ENCODE assay signal across 24 cellular contexts in genomic region chr9:115849679-115850412, GRCh38.
DNase-seq lines count a peak whose midpoint lies in the region; ATAC-seq, FAIRE-seq and TF ChIP-seq lines count a peak whose summit lies in the region.
"Had no signal": no experiment of that assay in that cellular context is flagged by ENCODE, and none has a peak within 500 bp of the region (broad histone marks: within the 10 kb centered on the region; RNA-seq: fewer than 3 reads in every experiment).

No MANE protein-coding gene starts in this region.

- H3K9me3 Mint-ChIP-seq in CD14-positive monocyte, result peaks cover 0 to 5% (median 0%) of the 10 kb centered on the region in 7 donors

- peak overlapping the region; percentile 87 for H3K27ac ChIP-seq in SK-N-MC
- H3K27ac ChIP-seq: brain microvascular endothelial cell, heart right ventricle, HL-60, tibial nerve had no signal

- no peaks in the 10 kb centered on the region for H3K36me3 ChIP-seq in SK-N-MC (ENCODE audit: insufficient read depth, low read length)
- H3K36me3 ChIP-seq: brain microvascular endothelial cell, heart right ventricle, tibial nerve had no signal

- ATAC-seq in GM19351 (IDR thresholded peaks at IDR 0.05; ENCODE audit: unreplicated experiment) (peak; percentile 48), HG03175 (IDR thresholded peaks at IDR 0.05; ENCODE audit: unreplicated experiment) (no peak)
- ATAC-seq: K562; naive thymus-derived CD8-positive, alpha-beta T cell; Panc1 had no signal

- no peak overlapping the region for H3K9ac ChIP-seq in SK-N-MC (ENCODE audit: insufficient read length)

- TF ChIP-seq CTCF in fibroblast of villous mesenchyme (IDR thresholded peaks at IDR 0.05; ENCODE audit: insufficient read depth, low read depth, low read length), result no peak
- TF ChIP-seq CTCF in CD14-positive monocyte (IDR thresholded peaks at IDR 0.05), result no peak

- H3K36me3 Mint-ChIP-seq in CD14-positive monocyte, result no peaks in the 10 kb centered on the region
- H3K36me3 Mint-ChIP-seq: CD8-positive, alpha-beta memory T cell; naive thymus-derived CD8-positive, alpha-beta T cell had no signal

- H3K4me3 ChIP-seq in SK-N-MC, result no peak overlapping the region
- H3K4me3 ChIP-seq in fibroblast of villous mesenchyme (ENCODE audit: low read depth, low read length), result no peak overlapping the region
- H3K4me3 ChIP-seq: heart right ventricle, K562, skin epidermis, tibial nerve had no signal

- no peaks in the 10 kb centered on the region for H3K4me1 Mint-ChIP-seq in CD14-positive monocyte
- H3K4me1 Mint-ChIP-seq: CD8-positive, alpha-beta memory T cell; naive thymus-derived CD8-positive, alpha-beta T cell had no signal

- H3K27ac Mint-ChIP-seq in CD14-positive monocyte, result no peak overlapping the region
- H3K27ac Mint-ChIP-seq: CD8-positive, alpha-beta memory T cell; naive thymus-derived CD8-positive, alpha-beta T cell had no signal

- intact Hi-C loops in CD14-positive monocyte (cut with micrococcal nuclease), result no loop called here

- H3K4me3 Mint-ChIP-seq in CD14-positive monocyte, result no peak overlapping the region
- H3K4me3 Mint-ChIP-seq: CD8-positive, alpha-beta memory T cell; naive thymus-derived CD8-positive, alpha-beta T cell had no signal

- DNase-seq in AG08395 (ENCODE audit: low spot score), result peak; percentile 36
- no peak for DNase-seq in SK-N-MC (ENCODE audit: low read depth, low spot score)
- peak; percentile 37 for DNase-seq in fibroblast of villous mesenchyme (ENCODE audit: low read depth)
- no peak for DNase-seq in GM19239 (ENCODE audit: insufficient read length, low spot score)
- no peak for DNase-seq in RCC 7860 (ENCODE audit: low spot score)
- DNase-seq in CD14-positive monocyte (ENCODE audit: low spot score), result no peak
- DNase-seq: activated naive CD4-positive, alpha-beta T cell treated with Interleukin-2 at 50 U/mL for 16 hours; brain microvascular endothelial cell; CD8-positive, alpha-beta memory T cell; dermis blood vessel endothelial cell; DND-41; heart right ventricle; naive thymus-derived CD8-positive, alpha-beta T cell; NCI-H1092 treated with DMSO at 0.1 percent for 48 hours; NCI-H748 treated with DMSO at 0.1 percent for 48 hours; posterior cingulate gyrus had no signal

- peaks cover 0 to 2% (median 0%) of the 10 kb centered on the region in 3 donors for H3K27me3 Mint-ChIP-seq in CD14-positive monocyte (ENCODE audit: low read depth in 3 of 3)
- H3K27me3 Mint-ChIP-seq: CD8-positive, alpha-beta memory T cell had no signal

- FAIRE-seq in GM19239 (lab: Jason Lieb, UNC) (no peak), RCC 7860 (lab: Jason Lieb, UNC) (no peak)
- FAIRE-seq: islet of Langerhans, K562 had no signal

- H3K9me3 ChIP-seq in SK-N-MC (ENCODE audit: low read depth, low read length), result peaks cover 4% of the 10 kb centered on the region; the same call in 1 of the 2 replicates
- H3K9me3 ChIP-seq: heart right ventricle, tibial nerve had no signal

Comparison
In these comparisons a context has a peak if more than half of its experiments do, and no peak if none do; other contexts are left out.
1. DNase-seq: peak in AG08395 (single experiment) and fibroblast of villous mesenchyme (single experiment); none in SK-N-MC (single experiment), GM19239 (single experiment), RCC 7860 (single experiment) and CD14-positive monocyte (single experiment).